16 cellular contexts compared by ENCODE assay signal in genomic region chr3:141436180-141436579, GRCh38. TPM values are rescaled to one million over a fixed set of nuclear protein-coding genes. Genes with fewer than 3 reads are reported as not detected.
A peak's percentile ranks its signal among the peaks of the same experiment; 100 is the strongest.
DNase-seq lines count a peak whose midpoint lies in the region; ATAC-seq and TF ChIP-seq lines count a peak whose summit lies in the region.
"Had no signal": no experiment of that assay in that cellular context is flagged by ENCODE, and none has a peak within 500 bp of the region (broad histone marks: within the 10 kb centered on the region; RNA-seq: fewer than 3 reads in every experiment).

No MANE protein-coding gene starts in this region.

- H3K4me1 ChIP-seq in esophagus muscularis mucosa (peaks cover 52 to 94% (median 88%) of the 10 kb centered on the region in 4 donors), osteoblast (ENCODE audit: insufficient read depth, low read length) (peaks cover 38% of the 10 kb centered on the region)

- no peak for TF ChIP-seq POLR2A in esophagus muscularis mucosa (IDR thresholded peaks at IDR 0.05; ENCODE audit: low read depth)

- DNase-seq in Right ventricle myocardium superior (no peak), cardiac septum (ENCODE audit: low spot score) (no peak), esophagus muscularis mucosa (ENCODE audit: extremely low spot score) (no peak), osteoblast (ENCODE audit: insufficient read length, low spot score, missing footprints) (no peak), GM03348 (ENCODE audit: low spot score) (no peak), middle frontal gyrus (ENCODE audit: extremely low spot score, low spot score) (no peak), type B pancreatic cell (ENCODE audit: extremely low spot score, unreplicated experiment) (no peak)
- no peak for DNase-seq in stimulated activated naive B cell treated with anti-CD40 and anti-IgM and Interleukin-4, amounts not matched to agents 10 μg/mL and 1 μg/mL and 100 μg/mL, for 72 hours
- DNase-seq: activated CD4-positive, alpha-beta T cell treated with anti-CD3 and anti-CD28 coated beads, Interleukin-2, amount 50 U/mL, for 1 hour; CD8-positive, alpha-beta memory T cell; effector memory CD4-positive, alpha-beta T cell; NCI-H1930; stimulated activated CD4-positive, alpha-beta T cell treated with anti-CD3 and anti-CD28 coated beads, Interleukin-12 subunit alpha, Interleukin-12 subunit beta, amount 100 ng/mL, for 4 hours; stimulated activated naive CD4-positive, alpha-beta T cell; upper lobe of right lung had no signal

- no peak overlapping the region for H3K27ac Mint-ChIP-seq in type B pancreatic cell
- H3K27ac Mint-ChIP-seq in stimulated activated naive B cell treated with anti-CD40 and anti-IgM and Interleukin-4, amounts not matched to agents 10 μg/mL and 1 μg/mL and 100 μg/mL, for 72 hours = no peak overlapping the region
- H3K27ac Mint-ChIP-seq: IgD-negative memory B cell had no signal

- no peak overlapping the region for H3K4me3 Mint-ChIP-seq in type B pancreatic cell
- H3K4me3 Mint-ChIP-seq in stimulated activated naive B cell treated with anti-CD40 and anti-IgM and Interleukin-4, amounts not matched to agents 10 μg/mL and 1 μg/mL and 100 μg/mL, for 72 hours = no peak overlapping the region
- H3K4me3 Mint-ChIP-seq: CD8-positive, alpha-beta memory T cell; IgD-negative memory B cell had no signal

- TF ChIP-seq CTCF in esophagus muscularis mucosa (IDR thresholded peaks at IDR 0.05) = no peak
- no peak for TF ChIP-seq CTCF in osteoblast (IDR thresholded peaks at IDR 0.05; ENCODE audit: extremely low read depth, low read depth, low read length)
- TF ChIP-seq CTCF in type B pancreatic cell (conservative IDR thresholded peaks at IDR 0.05) = no peak

- H3K4me1 Mint-ChIP-seq in type B pancreatic cell (ENCODE audit: unreplicated experiment) = peaks cover 38% of the 10 kb centered on the region
- H3K4me1 Mint-ChIP-seq in stimulated activated naive B cell treated with anti-CD40 and anti-IgM and Interleukin-4, amounts not matched to agents 10 μg/mL and 1 μg/mL and 100 μg/mL, for 72 hours = peaks cover 13 to 22% of the 10 kb centered on the region in 2 donors

- H3K9me3 ChIP-seq in esophagus muscularis mucosa (no peaks in the 10 kb centered on the region), osteoblast (ENCODE audit: low read depth, low read length) (no peaks in the 10 kb centered on the region)
- H3K9me3 ChIP-seq: upper lobe of right lung had no signal

- H4K20me1 ChIP-seq in osteoblast (ENCODE audit: insufficient read depth, low read length) = no peaks in the 10 kb centered on the region

- peaks cover 70% of the 10 kb centered on the region for H3K79me2 ChIP-seq in osteoblast (ENCODE audit: insufficient read depth, low read length)

- H3K27me3 Mint-ChIP-seq in type B pancreatic cell = no peaks in the 10 kb centered on the region
- no peaks in the 10 kb centered on the region for H3K27me3 Mint-ChIP-seq in stimulated activated naive B cell treated with anti-CD40 and anti-IgM and Interleukin-4, amounts not matched to agents 10 μg/mL and 1 μg/mL and 100 μg/mL, for 72 hours
- H3K27me3 Mint-ChIP-seq: CD8-positive, alpha-beta memory T cell; IgD-negative memory B cell had no signal

- peak overlapping the region; percentile 1 for H3K4me2 ChIP-seq in osteoblast (ENCODE audit: insufficient read depth, low read length)

- H3K27me3 ChIP-seq in esophagus muscularis mucosa (no peaks in the 10 kb centered on the region), osteoblast (ENCODE audit: insufficient read depth, low read length) (no peaks in the 10 kb centered on the region)
- H3K27me3 ChIP-seq: upper lobe of right lung had no signal

- intact Hi-C loops in Right ventricle myocardium superior (cut with DNase I) (loop anchor here (5.0 kb wide), 1 partner anchor 34 kb away; no protein-coding TSS in a partner anchor), cardiac septum (cut with DNase I) (no loop called here), esophagus muscularis mucosa (cut with DNase I) (no loop called here)

- whole genome bisulfite sequencing in esophagus muscularis mucosa = 87% methylated on average over 3 of the region's 3 CpGs

- H3K36me3 ChIP-seq in esophagus muscularis mucosa (peaks cover 0 to 13% (median 5%) of the 10 kb centered on the region in 4 donors), osteoblast (ENCODE audit: insufficient read depth, low read length) (peaks cover 46% of the 10 kb centered on the region)

- ATAC-seq in Right ventricle myocardium superior (ENCODE audit: poor library complexity) = peak; percentile 64
- ATAC-seq in stimulated activated naive B cell treated with anti-CD40 and anti-IgM and Interleukin-4, amounts not matched to agents 10 μg/mL and 1 μg/mL and 100 μg/mL, for 72 hours (replicated peaks) = no peak
- ATAC-seq: upper lobe of right lung had no signal

- H3K4me3 ChIP-seq in esophagus muscularis mucosa (no peak overlapping the region), osteoblast (ENCODE audit: insufficient read depth, low read length) (no peak overlapping the region)
- H3K4me3 ChIP-seq: upper lobe of right lung had no signal

- H3K36me3 Mint-ChIP-seq in type B pancreatic cell = peaks cover 8% of the 10 kb centered on the region
- H3K36me3 Mint-ChIP-seq in stimulated activated naive B cell treated with anti-CD40 and anti-IgM and Interleukin-4, amounts not matched to agents 10 μg/mL and 1 μg/mL and 100 μg/mL, for 72 hours = peaks cover 9 to 31% of the 10 kb centered on the region in 2 donors

- peaks cover 1% of the 10 kb centered on the region for H3K9me3 Mint-ChIP-seq in type B pancreatic cell
- H3K9me3 Mint-ChIP-seq in stimulated activated naive B cell treated with anti-CD40 and anti-IgM and Interleukin-4, amounts not matched to agents 10 μg/mL and 1 μg/mL and 100 μg/mL, for 72 hours = no peaks in the 10 kb centered on the region
- H3K9me3 Mint-ChIP-seq: CD8-positive, alpha-beta memory T cell; IgD-negative memory B cell had no signal

- H3K27ac ChIP-seq in esophagus muscularis mucosa (replicated peaks in 1 of 4) (peak overlapping the region; percentile 22 to 90 (median 58)), osteoblast (ENCODE audit: low read depth, low read length) (peak overlapping the region; percentile 45)
- H3K27ac ChIP-seq: upper lobe of right lung had no signal

- no peak overlapping the region for H2AFZ ChIP-seq in osteoblast (ENCODE audit: low read length)

- no peak for TF ChIP-seq EP300 in esophagus muscularis mucosa (IDR thresholded peaks at IDR 0.05)

RNA-seq across cellular contexts. Expression of gene RASA2, which starts 50.6 kb away (rescaled TPM):
- total RNA-seq in Right ventricle myocardium superior (3.5 TPM), cardiac septum (7.1 TPM), esophagus muscularis mucosa (10 to 100 TPM in 3 of 4 donors, 1 to 10 TPM in 1; 9.1 to 12.8 (median 10.6) TPM), osteoblast (20.0 and 21.7 TPM in 2 replicates), type B pancreatic cell (ENCODE audit: low replicate concordance) (14.3 and 20.3 TPM in 2 replicates)
